Comparison of ENCODE assay signal across 8 cellular contexts in the genomic region with DNA sequence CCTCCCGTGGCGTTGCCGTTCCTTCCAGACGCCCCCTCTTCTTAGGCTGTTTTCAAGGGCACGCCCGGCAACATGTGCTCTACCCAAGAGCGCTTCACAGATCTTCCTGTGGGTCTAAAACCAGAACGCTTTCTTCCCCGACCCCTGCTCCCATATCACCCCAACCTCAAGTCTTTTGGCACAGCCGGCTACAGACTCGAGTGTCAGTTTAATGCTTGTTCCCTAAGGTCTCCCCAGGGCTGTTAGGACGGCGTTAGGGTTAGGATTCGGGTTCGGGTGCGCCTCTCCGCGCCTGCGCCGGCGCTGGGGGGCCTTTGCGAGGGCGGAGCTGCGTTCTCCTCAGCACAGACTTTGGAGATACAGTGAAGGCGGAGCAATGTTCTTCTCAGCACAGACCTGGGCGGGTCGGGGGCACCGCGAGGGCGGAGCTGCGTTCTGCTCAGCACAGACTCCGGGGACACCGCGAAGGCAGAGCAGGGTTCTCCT.
DNase-seq lines count a peak whose midpoint lies in the region; ATAC-seq, FAIRE-seq and TF ChIP-seq lines count a peak whose summit lies in the region.
"Not testable (repeated sequence)": the region's sequence is repeated elsewhere in the genome, so short reads cannot be mapped to it uniquely, and the experiment has no call there.

No MANE protein-coding gene starts in this region.

- BruUV-seq in Panc1 (replicated peaks; lab: Mats Ljungman, UMichigan) = not testable (repeated sequence)

- not testable (repeated sequence) for TF ChIP-seq POLR2A in testis (IDR thresholded peaks at IDR 0.05)

- H2AFZ ChIP-seq in keratinocyte (ENCODE audit: control insufficient read depth, low read length) = peak overlapping the region; percentile 80

- not testable (repeated sequence) for H4K20me1 ChIP-seq in DOHH2 (ENCODE audit: control insufficient read depth, insufficient read depth, low read depth, low read length); keratinocyte (ENCODE audit: control insufficient read depth, extremely low read depth, insufficient read depth, low read length)

- H3K4me1 ChIP-seq in DOHH2 (ENCODE audit: control insufficient read depth, low read length); Panc1 (ENCODE audit: control insufficient read depth, insufficient read depth, low read length); keratinocyte (ENCODE audit: control insufficient read depth, extremely low read depth, insufficient read depth, low read length); testis: not testable (repeated sequence)

- intact Hi-C loops in Panc1 (cut with micrococcal nuclease; ENCODE audit: unreplicated experiment) (loop anchor here (1.0 kb wide), 1 partner anchor 128 kb away; no protein-coding TSS in a partner anchor), testis (cut with DNase I; ENCODE audit: low total_unique reads) (loop anchor here (10.0 kb wide), 1 partner anchor 128 kb away; no protein-coding TSS in a partner anchor)

- not testable (repeated sequence) for TF ChIP-seq CTCF in DOHH2 (IDR thresholded peaks at IDR 0.05; ENCODE audit: low read depth, low read length, poor library complexity, severe bottlenecking); Panc1 (IDR thresholded peaks at IDR 0.05); keratinocyte (optimal IDR thresholded peaks at IDR 0.05 in 1 of 3, IDR thresholded peaks at IDR 0.05 in 1 of 3, conservative IDR thresholded peaks at IDR 0.05 in 1 of 3; ENCODE audit: extremely low read depth in 1 of 3, insufficient read depth in 2 of 3, low read length in 3 of 3); testis (IDR thresholded peaks at IDR 0.05)

- dilution Hi-C loops in keratinocyte (cut with MboI; ENCODE audit: extremely low pct_ligation_motif_present, low sequenced_read_pairs) = not testable (repeated sequence)

- peak overlapping the region; percentile 59 for H3K4me3 ChIP-seq in DOHH2 (ENCODE audit: low read length)
- peak overlapping the region; percentile 50 to 55 for H3K4me3 ChIP-seq in Panc1 (ENCODE audit: low read depth in 2 of 2, low read length in 2 of 2)
- H3K4me3 ChIP-seq in keratinocyte (ENCODE audit: control insufficient read depth in 2 of 3, extremely low read depth in 1 of 3, insufficient read depth in 2 of 3, low read depth in 1 of 3, low read length in 3 of 3) = peak overlapping the region; percentile 45 to 60 (median 49)
- H3K4me3 ChIP-seq in testis = peak overlapping the region; percentile 57 to 64

- not testable (repeated sequence) for FAIRE-seq in keratinocyte (lab: Jason Lieb, UNC)

- WGBS in testis, 2 donors = 1 to 9% methylated on average over 21 to 34 of the region's 34 CpGs

- not testable (repeated sequence) for H3F3A ChIP-seq in DOHH2 (ENCODE audit: control insufficient read depth, insufficient read depth)

- H3K79me2 ChIP-seq in DOHH2 (ENCODE audit: control insufficient read depth, low read length); keratinocyte (ENCODE audit: control insufficient read depth, insufficient read depth, low read length): not testable (repeated sequence)

- H3K27me3 ChIP-seq in DOHH2 (ENCODE audit: control insufficient read depth, low read length); Panc1 (ENCODE audit: control insufficient read depth, insufficient read depth, low read length); keratinocyte (ENCODE audit: control insufficient read depth, extremely low read depth, insufficient read depth, low read length); testis: not testable (repeated sequence)

- not testable (repeated sequence) for H3K9me2 ChIP-seq in DOHH2 (replicated peaks; ENCODE audit: control insufficient read depth, low read length)

- POLR2A ChIA-PET in Panc1 (lab: Charles Lee) = not testable (repeated sequence)

- DNase-seq in HPDE6-E6E7 (ENCODE audit: extremely low spot score) (peak; percentile 13), renal cortical epithelial cell (ENCODE audit: low read depth) (peak; percentile 9), testis (peak; percentile 87)
- DNase-seq in Panc1 (ENCODE audit: low read depth, low spot score); keratinocyte (ENCODE audit: low read depth, low spot score): not testable (repeated sequence)
- DNase-seq in activated T-cell treated with anti-CD3 and anti-CD28 coated beads, Interleukin-2, amount 50 U/mL, for 48 hours = peak; percentile 57 to 66
- DNase-seq in effector CD8-positive, alpha-beta T cell (lab: John Stamatoyannopoulos, UW) = peak; percentile 29

- H3K4me2 ChIP-seq in DOHH2 (ENCODE audit: low read length) (peak overlapping the region; percentile 61), keratinocyte (ENCODE audit: control insufficient read depth, extremely low read depth, insufficient read depth, low read depth, low read length) (peak overlapping the region; percentile 67)

- CTCF ChIA-PET in Panc1 (lab: Charles Lee) = interaction anchor here (2.4 kb wide), 1 partner anchor 129 kb away, joined by 12 read pairs; no protein-coding TSS in a partner anchor

- not testable (repeated sequence) for H3K27ac ChIP-seq in DOHH2 (ENCODE audit: low read depth, low read length); Panc1 (ENCODE audit: low read length); keratinocyte (ENCODE audit: control insufficient read depth, insufficient read depth, low read length)
- peak overlapping the region; percentile 61 to 65 for H3K27ac ChIP-seq in testis

- peak; percentile 94 for ATAC-seq in Panc1

- not testable (repeated sequence) for H3K9me1 ChIP-seq in keratinocyte (ENCODE audit: control insufficient read depth, extremely low read depth, insufficient read depth, low read length)

- in situ Hi-C loops in Panc1 (cut with HindIII; ENCODE audit: low pct_unique_long_range_greater_than_20kb, low sequenced_read_pairs) = not testable (repeated sequence)

- H3K36me3 ChIP-seq in DOHH2 (ENCODE audit: control insufficient read depth, low read length); Panc1 (ENCODE audit: control insufficient read depth, insufficient read depth, low read length); keratinocyte (ENCODE audit: control insufficient read depth in 2 of 2, extremely low read depth in 1 of 2, insufficient read depth in 2 of 2, low read length in 2 of 2); testis (ENCODE audit: low read depth, missing control alignments): not testable (repeated sequence)

- peak overlapping the region; percentile 37 for H3K9ac ChIP-seq in keratinocyte (ENCODE audit: control insufficient read depth, extremely low read depth, insufficient read depth, low read length)

- not testable (repeated sequence) for H3K9me3 ChIP-seq in DOHH2 (ENCODE audit: control insufficient read depth, insufficient read depth, low read length); Panc1 (ENCODE audit: control insufficient read depth, insufficient read depth, low read depth, low read length); keratinocyte (ENCODE audit: control insufficient read depth, low read depth, low read length); testis
